Comparison of ENCODE assay signal across 8 cellular contexts in genomic region chr19:4910594-4911273, GRCh38. TPM values are rescaled to one million over a fixed set of nuclear protein-coding genes. Genes with fewer than 3 reads are reported as not detected.
DNase-seq lines count a peak whose midpoint lies in the region; ATAC-seq and TF ChIP-seq lines count a peak whose summit lies in the region.

No MANE protein-coding gene starts in this region.

- H3K36me3 ChIP-seq in left ventricle myocardium inferior, result no peaks in the 10 kb centered on the region

- intact Hi-C loops in left ventricle myocardium inferior (cut with micrococcal nuclease), result loop anchor here (5.0 kb wide), 1 partner anchor 103 kb away; no protein-coding TSS in a partner anchor
- intact Hi-C loops in Right ventricle myocardium inferior (cut with DNase I), result loop anchor here (1.0 kb wide), 2 partner anchors 38 to 101 kb away; no protein-coding TSS in a partner anchor

- H3K27me3 ChIP-seq in left ventricle myocardium inferior (ENCODE audit: low read depth) (peaks cover 12% of the 10 kb centered on the region), layer of hippocampus (ENCODE audit: control insufficient read depth, insufficient read depth, low read length) (no peaks in the 10 kb centered on the region)

- peak overlapping the region; percentile 79 for H3K4me3 ChIP-seq in left ventricle myocardium inferior

- DNase-seq in left ventricle myocardium inferior (no peak), Right ventricle myocardium inferior (ENCODE audit: missing footprints) (no peak), NCI-H510A treated with DMSO at 0.1 percent for 48 hours (lab: John Stamatoyannopoulos, UW) (peak; percentile 66), astrocyte of the hippocampus (ENCODE audit: low read depth, low spot score) (peak; percentile 87), superior temporal gyrus (ENCODE audit: extremely low spot score) (peak; percentile 22)

- ATAC-seq in Right ventricle myocardium inferior (no peak), GM18873 (IDR thresholded peaks at IDR 0.05; ENCODE audit: low FRiP score, unreplicated experiment) (no peak), GM21526 (IDR thresholded peaks at IDR 0.05; ENCODE audit: low FRiP score, unreplicated experiment) (no peak)

- peaks cover 29% of the 10 kb centered on the region for H3K4me1 ChIP-seq in left ventricle myocardium inferior

- no peak for TF ChIP-seq CTCF in left ventricle myocardium inferior (IDR thresholded peaks at IDR 0.05; ENCODE audit: borderline replicate concordance)

- H3K27ac ChIP-seq in left ventricle myocardium inferior (replicated peaks) (no peak overlapping the region), layer of hippocampus (ENCODE audit: low read depth, low read length) (peak overlapping the region; percentile 66)

- no peaks in the 10 kb centered on the region for H3K9me3 ChIP-seq in left ventricle myocardium inferior (replicated peaks)

RNA-seq across cellular contexts. Expression of gene UHRF1, which starts 1.4 kb away (rescaled TPM):
- total RNA-seq in left ventricle myocardium inferior (1.3 TPM), Right ventricle myocardium inferior (2.3 TPM)

RNA-seq across cellular contexts. Expression of gene ARRDC5, which starts 8.0 kb away (rescaled TPM):
- not detected for total RNA-seq in left ventricle myocardium inferior
- total RNA-seq in Right ventricle myocardium inferior, result not detected

RNA-seq across cellular contexts. Expression of gene PLIN3, which starts 43.3 kb away (rescaled TPM):
- total RNA-seq in left ventricle myocardium inferior, result 26.7 TPM
- total RNA-seq in Right ventricle myocardium inferior, result 34.0 TPM

RNA-seq across cellular contexts. Expression of gene KDM4B, which starts 58.2 kb away (rescaled TPM):
- 34.1 TPM for total RNA-seq in left ventricle myocardium inferior
- total RNA-seq in Right ventricle myocardium inferior, result 38.6 TPM

Comparison
In these comparisons a context has a peak if more than half of its experiments do, and no peak if none do; other contexts are left out.
1. DNase-seq: peak in NCI-H510A treated with DMSO at 0.1 percent for 48 hours (single experiment), astrocyte of the hippocampus (single experiment) and superior temporal gyrus (single experiment); none in left ventricle myocardium inferior (single experiment) and Right ventricle myocardium inferior (single experiment).